In the genomic region with DNA sequence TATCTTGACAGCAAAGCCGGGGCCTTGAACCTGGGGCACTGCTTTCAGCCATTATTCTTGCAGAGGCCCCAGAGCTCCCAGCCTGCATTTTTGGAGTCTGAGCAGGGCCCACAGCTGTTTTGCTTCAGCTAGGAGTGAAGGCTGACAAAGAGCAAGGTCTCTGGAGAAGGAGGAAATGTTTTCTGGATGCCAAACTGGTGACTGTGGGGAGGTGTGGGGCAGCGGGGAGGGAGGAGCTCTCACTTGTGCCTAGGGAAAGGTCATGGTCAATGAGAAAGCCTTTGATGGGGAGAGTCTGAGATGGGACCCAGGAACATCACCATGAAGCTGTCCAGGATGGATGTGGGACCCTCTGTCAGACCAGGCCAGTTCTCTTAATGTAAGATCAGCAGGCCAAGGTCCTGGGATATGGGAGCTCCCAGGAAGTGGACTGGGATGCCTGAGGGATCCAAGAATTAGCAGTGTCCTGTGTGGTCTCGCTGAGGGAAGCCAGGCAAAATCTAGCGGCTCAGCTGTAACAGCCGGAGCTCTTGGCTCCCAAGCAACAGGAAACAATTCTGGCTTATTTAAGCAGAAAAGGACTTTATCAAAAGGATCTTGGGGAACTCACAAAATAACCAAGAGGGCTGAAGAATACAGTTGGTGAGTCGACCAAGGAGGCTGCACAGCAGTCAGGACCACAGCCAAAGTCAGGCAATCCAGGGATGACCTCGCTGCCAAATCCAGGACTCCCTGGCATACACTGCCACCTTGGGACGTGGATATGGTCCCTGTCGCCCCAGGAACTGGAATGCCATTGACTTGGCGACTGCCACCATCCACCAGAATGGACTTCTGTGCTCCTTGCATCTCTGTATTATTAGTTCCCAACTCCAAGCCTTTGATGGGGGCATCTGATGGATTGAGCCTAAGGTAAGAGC, we compare ENCODE assay signal across 9 cellular contexts.
DNase-seq lines count a peak whose midpoint lies in the region; ATAC-seq and TF ChIP-seq lines count a peak whose summit lies in the region.
"Had no signal": no experiment of that assay in that cellular context is flagged by ENCODE, and none has a peak within 500 bp of the region (broad histone marks: within the 10 kb centered on the region; RNA-seq: fewer than 3 reads in every experiment).

No MANE protein-coding gene starts in this region.

- H3K27me3 Mint-ChIP-seq in H9 (ENCODE audit: low read depth), result peaks cover 45% of the 10 kb centered on the region
- H3K27me3 Mint-ChIP-seq: activated T-helper 17 cell treated with anti-CD3 and anti-CD28 coated beads, Interleukin-2, amount 50 U/mL, for 72 hours had no signal

- no peak overlapping the region for H3K9ac ChIP-seq in H9 (ENCODE audit: extremely low read depth, insufficient read length, low read length)

- H3K36me3 ChIP-seq in right atrium auricular region (no peaks in the 10 kb centered on the region), spleen (no peaks in the 10 kb centered on the region)

- H2AFZ ChIP-seq in H9 (ENCODE audit: low read length), result no peak overlapping the region

- peaks cover 8% of the 10 kb centered on the region for H3K23me2 ChIP-seq in H9 (ENCODE audit: insufficient read length, low read depth, low read length, poor library complexity, severe bottlenecking)

- no peak overlapping the region for H2BK12ac ChIP-seq in H9 (ENCODE audit: insufficient read length, low read depth, low read length)

- ATAC-seq in GM19467 (IDR thresholded peaks at IDR 0.05; ENCODE audit: unreplicated experiment), result no peak
- ATAC-seq: activated T-helper 17 cell treated with anti-CD3 and anti-CD28 coated beads, Interleukin-2, amount 50 U/mL, for 72 hours had no signal

- no peak overlapping the region for H2AK5ac ChIP-seq in H9 (ENCODE audit: insufficient read length, low read length)

- H4K8ac ChIP-seq in H9 (replicated peaks; ENCODE audit: insufficient read length, low read depth, low read length), result no peak overlapping the region

- H3K18ac ChIP-seq in H9 (ENCODE audit: insufficient read length, low read depth, low read length), result no peak overlapping the region

- H3K9me3 ChIP-seq in right atrium auricular region (no peaks in the 10 kb centered on the region), spleen (no peaks in the 10 kb centered on the region), H9 (ENCODE audit: control insufficient read depth, low read depth, low read length) (no peaks in the 10 kb centered on the region)

- no peak overlapping the region for H3K4me2 ChIP-seq in H9 (ENCODE audit: insufficient read depth, insufficient read length, low read length)

- no peak overlapping the region for H3K4ac ChIP-seq in H9 (ENCODE audit: low read depth, low read length)

- no peak overlapping the region for H3K27ac Mint-ChIP-seq in H9
- H3K27ac Mint-ChIP-seq: activated T-helper 17 cell treated with anti-CD3 and anti-CD28 coated beads, Interleukin-2, amount 50 U/mL, for 72 hours had no signal

- no peak overlapping the region for H3K23ac ChIP-seq in H9 (ENCODE audit: insufficient read length, low read depth, low read length)

- H3K4me1 ChIP-seq in right atrium auricular region, result peaks cover 0 to 29% of the 10 kb centered on the region in 2 donors
- peaks cover 0 to 36% (median 18%) of the 10 kb centered on the region in 6 donors for H3K4me1 ChIP-seq in spleen
- peaks cover 3% of the 10 kb centered on the region; the same call in 1 of the 2 replicates for H3K4me1 ChIP-seq in H9 (ENCODE audit: insufficient read depth, low read length)

- 43 to 58% (median 50%) methylated on average over 8 to 10 of the region's 10 CpGs for WGBS in spleen, 5 donors
- WGBS in H9 (ENCODE audit: extremely low coverage, insufficient read length, low lambda C conversion rate), result no CpG with 5 or more reads among the region's 10 CpGs

- no peak overlapping the region for H3T11ph ChIP-seq in H9 (ENCODE audit: low read length)

- H3K27me3 ChIP-seq in right atrium auricular region (no peaks in the 10 kb centered on the region), spleen (replicated peaks in 1 of 7) (peaks cover 0 to 11% (median 0%) of the 10 kb centered on the region in 7 donors), H9 (ENCODE audit: insufficient read depth, low read length) (peaks cover 3% of the 10 kb centered on the region; the same call in 1 of the 2 replicates)

- no peak overlapping the region for H4K5ac ChIP-seq in H9 (ENCODE audit: insufficient read length, low read depth, low read length)

- H3K4me3 ChIP-seq in right atrium auricular region (no peak overlapping the region), spleen (no peak overlapping the region)

- DNase-seq in HCEC 1CT (peak; percentile 22), amniotic epithelial cell (ENCODE audit: low read depth) (peak; percentile 87), right atrium auricular region (ENCODE audit: low spot score) (no peak), spleen (peak; percentile 64), NOMO-1 treated with dmso at 0.1 percent for 144 hours (lab: John Stamatoyannopoulos, UW; ENCODE audit: unreplicated experiment) (no peak), H9 (no peak)
- DNase-seq in activated effector memory CD4-positive, alpha-beta T cell treated with Interleukin-2 at 50 U/mL for 16 hours, result no peak

- H3K4me3 Mint-ChIP-seq in H9, result no peak overlapping the region
- H3K4me3 Mint-ChIP-seq: activated T-helper 17 cell treated with anti-CD3 and anti-CD28 coated beads, Interleukin-2, amount 50 U/mL, for 72 hours had no signal

- H3K9me3 Mint-ChIP-seq in H9, result peaks cover 59 to 66% of the 10 kb centered on the region in 2 experiments
- H3K9me3 Mint-ChIP-seq: activated T-helper 17 cell treated with anti-CD3 and anti-CD28 coated beads, Interleukin-2, amount 50 U/mL, for 72 hours had no signal

- H3K79me1 ChIP-seq in H9 (ENCODE audit: insufficient read depth, low read depth, low read length, poor library complexity, severe bottlenecking), result no peaks in the 10 kb centered on the region

- H4K20me1 ChIP-seq in H9 (ENCODE audit: control insufficient read depth, insufficient read depth, insufficient read length), result no peaks in the 10 kb centered on the region

- H2BK15ac ChIP-seq in H9 (ENCODE audit: low read depth, low read length), result no peak overlapping the region

- no peaks in the 10 kb centered on the region for H3K79me2 ChIP-seq in H9 (ENCODE audit: insufficient read depth, low read length)

- no peak overlapping the region for H2BK5ac ChIP-seq in H9 (ENCODE audit: insufficient read length, low read length)

- H2BK120ac ChIP-seq in H9 (ENCODE audit: low read depth, low read length, poor library complexity, severe bottlenecking), result no peak overlapping the region

- H3K14ac ChIP-seq in H9 (ENCODE audit: insufficient read depth, low read length), result no peak overlapping the region

- TF ChIP-seq CTCF in right atrium auricular region (IDR thresholded peaks at IDR 0.05) (no peak), spleen (IDR thresholded peaks at IDR 0.05 in 8 of 11, conservative IDR thresholded peaks at IDR 0.05 in 3 of 11) (no peak), H9 (conservative IDR thresholded peaks at IDR 0.05) (no peak)

- intact Hi-C loops in spleen (cut with DNase I; ENCODE audit: low total_unique reads), result no loop called here

- peak overlapping the region; percentile 27 to 61 for H3K27ac ChIP-seq in right atrium auricular region
- peak overlapping the region; percentile 46 to 76 (median 57) for H3K27ac ChIP-seq in spleen
- no peak overlapping the region for H3K27ac ChIP-seq in H9 (ENCODE audit: insufficient read length, low read depth, low read length)

- no peak overlapping the region for H3K56ac ChIP-seq in H9 (ENCODE audit: insufficient read length, low read depth, low read length)

- no peak overlapping the region for H4K91ac ChIP-seq in H9 (ENCODE audit: insufficient read length, low read depth, low read length)

- no peak for TF ChIP-seq POLR2A in spleen (IDR thresholded peaks at IDR 0.05)

- no peak overlapping the region for H2BK20ac ChIP-seq in H9 (ENCODE audit: low read depth, low read length, poor library complexity, severe bottlenecking)

- peaks cover 15 to 20% of the 10 kb centered on the region in 2 experiments for H3K4me1 Mint-ChIP-seq in H9
- H3K4me1 Mint-ChIP-seq: activated T-helper 17 cell treated with anti-CD3 and anti-CD28 coated beads, Interleukin-2, amount 50 U/mL, for 72 hours had no signal

- H3K36me3 Mint-ChIP-seq in H9 (ENCODE audit: insufficient read depth in 1 of 3, low read depth in 3 of 3), result no peaks in the 10 kb centered on the region; a peak in 3 of 7 replicates

Comparison
In these comparisons a context has a peak if more than half of its experiments do, and no peak if none do; other contexts are left out.
1. DNase-seq: peak in HCEC 1CT (single experiment), amniotic epithelial cell (single experiment) and spleen (single experiment); none in right atrium auricular region (single experiment), NOMO-1 treated with dmso at 0.1 percent for 144 hours (single experiment), activated effector memory CD4-positive, alpha-beta T cell treated with Interleukin-2 at 50 U/mL for 16 hours (single experiment) and H9 (single experiment).